Comparison of ENCODE assay signal across 8 cellular contexts in the genomic region with DNA sequence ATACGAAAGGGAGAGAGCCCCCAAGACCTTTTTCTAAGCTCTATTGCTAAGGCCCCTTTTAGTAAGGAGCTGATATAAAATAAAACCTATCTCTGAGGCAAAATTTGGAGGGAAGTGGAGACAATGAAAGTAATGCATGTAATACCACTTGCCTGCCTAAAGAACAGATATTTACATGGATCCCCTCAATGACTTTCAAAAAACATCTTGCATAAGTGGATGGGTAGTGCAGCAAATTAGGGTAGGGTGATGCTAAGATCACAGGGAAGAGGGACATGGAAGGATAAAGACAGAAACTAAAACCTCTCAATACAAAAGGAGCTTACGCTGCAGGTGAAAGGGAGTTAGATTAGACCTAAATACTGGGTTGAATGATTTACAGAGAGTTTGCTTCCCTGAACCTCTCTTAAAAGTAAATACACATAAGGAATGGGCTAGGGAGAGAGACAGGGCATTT. TPM values are rescaled to one million over a fixed set of nuclear protein-coding genes. Genes with fewer than 3 reads are reported as not detected.
DNase-seq lines count a peak whose midpoint lies in the region; ATAC-seq, FAIRE-seq and TF ChIP-seq lines count a peak whose summit lies in the region.

No MANE protein-coding gene starts in this region.

- H2AK5ac ChIP-seq in trophoblast cell (ENCODE audit: low read length), result no peak overlapping the region

- peak overlapping the region; percentile 93 for H3K4ac ChIP-seq in trophoblast cell (ENCODE audit: low read depth, low read length)

- H3K4me3 ChIP-seq in DOHH2 (ENCODE audit: low read length), result peak overlapping the region; percentile 81
- H3K4me3 ChIP-seq in PC-3 (ENCODE audit: low read length), result peak overlapping the region; percentile 73
- peak overlapping the region; percentile 74 for H3K4me3 ChIP-seq in epithelial cell of esophagus (ENCODE audit: low read length)
- no peak overlapping the region for H3K4me3 ChIP-seq in trophoblast cell (ENCODE audit: low read depth, low read length)

- no peaks in the 10 kb centered on the region for H3K9me2 ChIP-seq in DOHH2 (replicated peaks; ENCODE audit: control insufficient read depth, low read length)
- H3K9me2 ChIP-seq in PC-3 (replicated peaks; ENCODE audit: low read length), result no peaks in the 10 kb centered on the region

- no peak overlapping the region for H4K12ac ChIP-seq in trophoblast cell (ENCODE audit: low read depth, low read length)

- H4K20me1 ChIP-seq in DOHH2 (ENCODE audit: control insufficient read depth, insufficient read depth, low read depth, low read length), result no peaks in the 10 kb centered on the region
- H4K20me1 ChIP-seq in PC-3 (ENCODE audit: low read length), result no peaks in the 10 kb centered on the region

- no peak overlapping the region for H3K14ac ChIP-seq in trophoblast cell (ENCODE audit: low read length)

- peak overlapping the region; percentile 86 for H3K4me2 ChIP-seq in DOHH2 (ENCODE audit: low read length)
- peak overlapping the region; percentile 91 for H3K4me2 ChIP-seq in PC-3 (ENCODE audit: low read length)
- H3K4me2 ChIP-seq in trophoblast cell (ENCODE audit: low read length), result peak overlapping the region; percentile 83

- no peak overlapping the region for H4K91ac ChIP-seq in trophoblast cell (ENCODE audit: low read depth, low read length)

- no CpG with 5 or more reads among the region's 2 CpGs for WGBS in trophoblast cell (ENCODE audit: extremely low coverage, insufficient coverage, insufficient read length)

- ATAC-seq in PC-3 (no peak), HG02970 (IDR thresholded peaks at IDR 0.05; ENCODE audit: low FRiP score, unreplicated experiment) (no peak), HG03520 (IDR thresholded peaks at IDR 0.05; ENCODE audit: unreplicated experiment) (no peak)

- no peak overlapping the region for H2BK120ac ChIP-seq in trophoblast cell (ENCODE audit: insufficient read depth, low read length, poor library complexity)

- H3K4me1 ChIP-seq in DOHH2 (ENCODE audit: control insufficient read depth, low read length) (peaks cover 23% of the 10 kb centered on the region), PC-3 (ENCODE audit: insufficient read depth, low read length) (peaks cover 13% of the 10 kb centered on the region), trophoblast cell (ENCODE audit: control insufficient read depth in 1 of 2, insufficient read depth in 2 of 2, low read length in 2 of 2) (peaks cover 8% of the 10 kb centered on the region in 2 experiments)

- TF ChIP-seq CTCF in DOHH2 (IDR thresholded peaks at IDR 0.05; ENCODE audit: low read depth, low read length, poor library complexity, severe bottlenecking) (no peak), PC-3 (conservative IDR thresholded peaks at IDR 0.05; ENCODE audit: low read depth, low read length) (no peak), epithelial cell of esophagus (IDR thresholded peaks at IDR 0.05; ENCODE audit: insufficient read depth, low read depth, low read length, missing control alignments) (no peak)

- H3K27ac ChIP-seq in DOHH2 (ENCODE audit: low read depth, low read length), result peak overlapping the region; percentile 51
- peak overlapping the region; percentile 62 for H3K27ac ChIP-seq in PC-3 (ENCODE audit: low read length)
- H3K27ac ChIP-seq in trophoblast cell (ENCODE audit: low read depth, low read length), result peak overlapping the region; percentile 96

- BruUV-seq in PC-3 (replicated peaks; lab: Mats Ljungman, UMichigan), result no TSS peak

- H3K79me2 ChIP-seq in DOHH2 (ENCODE audit: control insufficient read depth, low read length), result peaks cover 9% of the 10 kb centered on the region
- peaks cover 3% of the 10 kb centered on the region; the same call in 1 of the 2 replicates for H3K79me2 ChIP-seq in PC-3 (ENCODE audit: low read length)
- H3K79me2 ChIP-seq in trophoblast cell (ENCODE audit: control insufficient read depth, insufficient read depth, low read length, poor library complexity), result peaks cover 7% of the 10 kb centered on the region

- POLR2A ChIA-PET in PC-3 (lab: Charles Lee; ENCODE audit: unreplicated experiment), result interaction anchor here (0.6 to 1.2 kb wide), 2 partner anchors 8 to 77 kb away, joined by 3 to 6 read pairs; no protein-coding TSS in a partner anchor

- no peak overlapping the region for H2BK12ac ChIP-seq in trophoblast cell (ENCODE audit: low read length)

- H3K9me3 ChIP-seq in DOHH2 (ENCODE audit: control insufficient read depth, insufficient read depth, low read length), result no peaks in the 10 kb centered on the region
- H3K9me3 ChIP-seq in PC-3 (ENCODE audit: low read length), result no peaks in the 10 kb centered on the region
- no peaks in the 10 kb centered on the region for H3K9me3 ChIP-seq in trophoblast cell (ENCODE audit: insufficient read depth, low read depth, low read length)

- H2AFZ ChIP-seq in PC-3 (ENCODE audit: low read length) (no peak overlapping the region), trophoblast cell (ENCODE audit: insufficient read depth, low read length, poor library complexity) (no peak overlapping the region)

- H3F3A ChIP-seq in DOHH2 (ENCODE audit: control insufficient read depth, insufficient read depth) (peaks cover 28% of the 10 kb centered on the region), PC-3 (ENCODE audit: low read length, unreplicated experiment) (no peaks in the 10 kb centered on the region)

- intact Hi-C loops in PC-3 (cut with micrococcal nuclease), result no loop called here

- H4K8ac ChIP-seq in trophoblast cell (ENCODE audit: low read depth, low read length), result no peak overlapping the region

- H3K79me1 ChIP-seq in trophoblast cell (ENCODE audit: low read length), result peaks cover 12% of the 10 kb centered on the region

- no peak overlapping the region for H2BK5ac ChIP-seq in trophoblast cell (ENCODE audit: low read depth, low read length, poor library complexity)

- H3K23ac ChIP-seq in trophoblast cell (ENCODE audit: low read length), result no peak overlapping the region

- FAIRE-seq in GM12892 (lab: Jason Lieb, UNC), result no peak

- peaks cover 86% of the 10 kb centered on the region for H3K36me3 ChIP-seq in DOHH2 (ENCODE audit: control insufficient read depth, low read length)
- peaks cover 36% of the 10 kb centered on the region for H3K36me3 ChIP-seq in PC-3 (ENCODE audit: low read depth, low read length)
- H3K36me3 ChIP-seq in trophoblast cell (ENCODE audit: control insufficient read depth in 1 of 2, insufficient read depth in 2 of 2, low read length in 2 of 2), result peaks cover 66 to 72% of the 10 kb centered on the region in 2 experiments

- no peaks in the 10 kb centered on the region for H3K27me3 ChIP-seq in DOHH2 (ENCODE audit: control insufficient read depth, low read length)
- H3K27me3 ChIP-seq in PC-3 (ENCODE audit: low read length), result no peaks in the 10 kb centered on the region
- no peaks in the 10 kb centered on the region for H3K27me3 ChIP-seq in trophoblast cell (ENCODE audit: insufficient read depth, low read length)

- H3K9ac ChIP-seq in PC-3 (ENCODE audit: low read length), result peak overlapping the region; percentile 73; the same call in 1 of the 2 replicates
- H3K9ac ChIP-seq in trophoblast cell (ENCODE audit: low read length), result peak overlapping the region; percentile 95

- TF ChIP-seq POLR2A in GM12892 (IDR thresholded peaks at IDR 0.05; ENCODE audit: low read depth, low read length), result no peak

- CTCF ChIA-PET in PC-3 (lab: Charles Lee), result no interaction called here

- no peak overlapping the region for H3K18ac ChIP-seq in trophoblast cell (ENCODE audit: low read length)

- DNase-seq in PC-3 (no peak), epithelial cell of esophagus (ENCODE audit: low read depth) (no peak), trophoblast cell (no peak), GM12892 (ENCODE audit: insufficient read length) (no peak), NCI-H1436 (lab: John Stamatoyannopoulos, UW) (no peak)

RNA-seq across cellular contexts. Expression of a gene that starts 1.1 kb away (rescaled TPM):
- 7.4 and 9.7 TPM in 2 replicates for total RNA-seq in PC-3 (2014; rRNA removed)
- 15.8 and 16.6 TPM in 2 replicates for polyA plus RNA-seq in trophoblast cell (2013)
- polyA plus RNA-seq in GM12892 (2012; ENCODE audit: missing spikeins), result 3.7 TPM

RNA-seq across cellular contexts. Expression of a gene that starts 9.0 kb away (rescaled TPM):
- total RNA-seq in PC-3 (2014; rRNA removed), result 99.6 and 110 TPM in 2 replicates
- 23.0 and 23.7 TPM in 2 replicates for polyA plus RNA-seq in trophoblast cell (2013)
- polyA plus RNA-seq in GM12892 (2012; ENCODE audit: missing spikeins), result 62.5 TPM

RNA-seq across cellular contexts. Expression of a gene that starts 9.3 kb away (rescaled TPM):
- total RNA-seq in PC-3 (2014; rRNA removed), result 35.8 and 43.9 TPM in 2 replicates
- 42.0 and 43.3 TPM in 2 replicates for polyA plus RNA-seq in trophoblast cell (2013)
- 25.9 TPM for polyA plus RNA-seq in GM12892 (2012; ENCODE audit: missing spikeins)

RNA-seq across cellular contexts. Expression of a gene that starts 22.8 kb away (rescaled TPM):
- total RNA-seq in PC-3 (2014; rRNA removed), result 82.2 and 98.1 TPM in 2 replicates
- polyA plus RNA-seq in trophoblast cell (2013), result 51.4 and 53.1 TPM in 2 replicates
- 52.2 TPM for polyA plus RNA-seq in GM12892 (2012; ENCODE audit: missing spikeins)

RNA-seq across cellular contexts. Expression of a gene that starts 30.0 kb away (rescaled TPM):
- 122 and 133 TPM in 2 replicates for total RNA-seq in PC-3 (2014; rRNA removed)
- polyA plus RNA-seq in trophoblast cell (2013), result 64.3 and 66.0 TPM in 2 replicates
- 85.2 TPM for polyA plus RNA-seq in GM12892 (2012; ENCODE audit: missing spikeins)
